16 cellular contexts compared by ENCODE assay signal in genomic region chr3:47006145-47006651, GRCh38.
"Had no signal": no experiment of that assay in that cellular context is flagged by ENCODE, and none has a peak within 500 bp of the region (broad histone marks: within the 10 kb centered on the region; RNA-seq: fewer than 3 reads in every experiment).

No MANE protein-coding gene starts in this region.

- H3K27ac Mint-ChIP-seq: activated CD4-positive, alpha-beta T cell treated with anti-CD3 and anti-CD28 coated beads, Interleukin-2, amount 10 ng/mL, durations not matched to agents 24 days and 14 days; activated naive CD8-positive, alpha-beta T cell; brain; neural progenitor cell; WTC11 had no signal

- H3K27me3 Mint-ChIP-seq: activated CD4-positive, alpha-beta T cell treated with anti-CD3 and anti-CD28 coated beads, Interleukin-2, amount 10 ng/mL, durations not matched to agents 24 days and 14 days; activated naive CD8-positive, alpha-beta T cell; brain; T-cell had no signal

- H3K27ac ChIP-seq: left ventricle myocardium inferior, neural progenitor cell, parathyroid adenoma, stomach, thoracic aorta, vagina had no signal

- H3K9me3 ChIP-seq: left ventricle myocardium inferior, stomach, thoracic aorta, vagina had no signal

- ATAC-seq: T-cell, WTC11 had no signal

- H3K27me3 ChIP-seq: neural progenitor cell, stomach, vagina had no signal

- DNase-seq: activated CD4-positive, alpha-beta T cell treated with anti-CD3 and anti-CD28 coated beads, Interleukin-2, amount 10 ng/mL, durations not matched to agents 24 days and 14 days; activated gamma-delta T cell; amygdala; foreskin melanocyte; left ventricle myocardium inferior; mesendoderm; stimulated activated CD4-positive, alpha-beta T cell treated with anti-CD3 and anti-CD28 coated beads, Interleukin-4, amount 100 ng/mL, for 4 hours; stomach had no signal

- H3K36me3 ChIP-seq: neural progenitor cell had no signal

- H3K9me3 Mint-ChIP-seq: activated CD4-positive, alpha-beta T cell treated with anti-CD3 and anti-CD28 coated beads, Interleukin-2, amount 10 ng/mL, durations not matched to agents 24 days and 14 days; brain; neural progenitor cell; T-cell; WTC11 had no signal

- H3K4me3 Mint-ChIP-seq: activated CD4-positive, alpha-beta T cell treated with anti-CD3 and anti-CD28 coated beads, Interleukin-2, amount 10 ng/mL, durations not matched to agents 24 days and 14 days; activated naive CD8-positive, alpha-beta T cell; brain; neural progenitor cell; T-cell; WTC11 had no signal

- H3K36me3 Mint-ChIP-seq: brain, neural progenitor cell had no signal

- H3K4me3 ChIP-seq: left ventricle myocardium inferior, neural progenitor cell, stomach, thoracic aorta, vagina had no signal
